10 cellular contexts compared by ENCODE assay signal in genomic region chr11:2826679-2827056, GRCh38. TPM values are rescaled to one million over a fixed set of nuclear protein-coding genes. Genes with fewer than 3 reads are reported as not detected.
DNase-seq lines count a peak whose midpoint lies in the region; ATAC-seq and TF ChIP-seq lines count a peak whose summit lies in the region.
"Had no signal": no experiment of that assay in that cellular context is flagged by ENCODE, and none has a peak within 500 bp of the region (broad histone marks: within the 10 kb centered on the region; RNA-seq: fewer than 3 reads in every experiment).

No MANE protein-coding gene starts in this region.

- DNase-seq in SJSA1 (ENCODE audit: low read depth in 1 of 2, low spot score in 2 of 2) (peak in 1 of 2 experiments; percentile 59), left ventricle myocardium inferior (peak; percentile 17), psoas muscle (peak in 1 of 2 donors; percentile 19), omental fat pad (ENCODE audit: low spot score) (no peak), HPDE6-E6E7 (ENCODE audit: extremely low spot score) (no peak)
- DNase-seq in stimulated activated CD4-positive, alpha-beta T cell treated with anti-CD3 and anti-CD28 coated beads, Interleukin-4, amount 100 ng/mL, for 1 hour = no peak
- DNase-seq in activated CD8-positive, alpha-beta memory T cell treated with anti-CD3 and anti-CD28 coated beads, Interleukin-2, amount 10 ng/mL, durations not matched to agents 7 days and 5 days = no peak
- DNase-seq: BE2C had no signal

- intact Hi-C loops in left ventricle myocardium inferior (cut with micrococcal nuclease) (no loop called here), psoas muscle (cut with DNase I) (no loop called here)

- H3K9me3 ChIP-seq in BLaER1 (peaks cover 36% of the 10 kb centered on the region), SJSA1 (replicated peaks) (peaks cover 17% of the 10 kb centered on the region), left ventricle myocardium inferior (replicated peaks) (peaks cover 18% of the 10 kb centered on the region), psoas muscle (no peaks in the 10 kb centered on the region)
- H3K9me3 ChIP-seq: BE2C had no signal

- H3K36me3 ChIP-seq in BLaER1 (peaks cover 20% of the 10 kb centered on the region), SJSA1 (no peaks in the 10 kb centered on the region), left ventricle myocardium inferior (no peaks in the 10 kb centered on the region), psoas muscle (ENCODE audit: insufficient read depth in 1 of 2, low read depth in 1 of 2) (no peaks in the 10 kb centered on the region)
- H3K36me3 ChIP-seq: BE2C had no signal

- H3K4me3 ChIP-seq in BLaER1 (peak overlapping the region; percentile 36; the same call in 1 of the 2 replicates), SJSA1 (no peak overlapping the region), left ventricle myocardium inferior (no peak overlapping the region), psoas muscle (no peak overlapping the region)

- H3K9me3 Mint-ChIP-seq in activated CD8-positive, alpha-beta memory T cell treated with anti-CD3 and anti-CD28 coated beads, Interleukin-2, amount 10 ng/mL, durations not matched to agents 7 days and 5 days (ENCODE audit: low read depth) = peaks cover 18% of the 10 kb centered on the region

- ATAC-seq in psoas muscle = peak in 3 of 4 donors; percentile 4 to 10 (median 7)
- ATAC-seq in omental fat pad (ENCODE audit: low FRiP score) = no peak
- ATAC-seq in activated CD8-positive, alpha-beta memory T cell treated with anti-CD3 and anti-CD28 coated beads, Interleukin-2, amount 10 ng/mL, durations not matched to agents 7 days and 5 days = no peak
- ATAC-seq: T-cell had no signal

- H3K36me3 Mint-ChIP-seq in activated CD8-positive, alpha-beta memory T cell treated with anti-CD3 and anti-CD28 coated beads, Interleukin-2, amount 10 ng/mL, durations not matched to agents 7 days and 5 days = no peaks in the 10 kb centered on the region

- 41 to 49% (median 44%) methylated on average over 4 of the region's 4 CpGs for WGBS in psoas muscle, 3 donors

- H3K27ac ChIP-seq in BLaER1 (peak overlapping the region; percentile 90), SJSA1 (peak overlapping the region; percentile 94), left ventricle myocardium inferior (replicated peaks) (peak overlapping the region; percentile 94), psoas muscle (peak overlapping the region; percentile 71)

- peak overlapping the region; percentile 72 for H3K9ac ChIP-seq in BLaER1

- H3K4me1 ChIP-seq in BLaER1 = peaks cover 72% of the 10 kb centered on the region
- H3K4me1 ChIP-seq in SJSA1 (replicated peaks) = peaks cover 39% of the 10 kb centered on the region
- peaks cover 72% of the 10 kb centered on the region for H3K4me1 ChIP-seq in left ventricle myocardium inferior
- peaks cover 21% of the 10 kb centered on the region for H3K4me1 ChIP-seq in psoas muscle
- H3K4me1 ChIP-seq: BE2C had no signal

- CTCF ChIA-PET in activated CD8-positive, alpha-beta memory T cell treated with anti-CD3 and anti-CD28 coated beads, Interleukin-2, amount 10 ng/mL, durations not matched to agents 7 days and 5 days (lab: Charles Lee) = no interaction called here

- H3K27me3 ChIP-seq in BLaER1 (no peaks in the 10 kb centered on the region), SJSA1 (replicated peaks) (no peaks in the 10 kb centered on the region), left ventricle myocardium inferior (ENCODE audit: low read depth) (no peaks in the 10 kb centered on the region), psoas muscle (ENCODE audit: insufficient read depth in 3 of 3, low read length in 2 of 3) (peaks cover 0 to 20% (median 0%) of the 10 kb centered on the region in 3 donors)
- H3K27me3 ChIP-seq: BE2C had no signal

- no peak overlapping the region for H3K27ac Mint-ChIP-seq in activated CD8-positive, alpha-beta memory T cell treated with anti-CD3 and anti-CD28 coated beads, Interleukin-2, amount 10 ng/mL, durations not matched to agents 7 days and 5 days
- H3K27ac Mint-ChIP-seq: T-cell had no signal

- no peaks in the 10 kb centered on the region for H4K20me1 ChIP-seq in BLaER1

- H3K4me1 Mint-ChIP-seq in activated CD8-positive, alpha-beta memory T cell treated with anti-CD3 and anti-CD28 coated beads, Interleukin-2, amount 10 ng/mL, durations not matched to agents 7 days and 5 days = no peaks in the 10 kb centered on the region

- peaks cover 9% of the 10 kb centered on the region for H3K27me3 Mint-ChIP-seq in activated CD8-positive, alpha-beta memory T cell treated with anti-CD3 and anti-CD28 coated beads, Interleukin-2, amount 10 ng/mL, durations not matched to agents 7 days and 5 days
- H3K27me3 Mint-ChIP-seq: T-cell had no signal

- peak overlapping the region; percentile 86 for H3K4me2 ChIP-seq in BLaER1

- TF ChIP-seq CTCF in left ventricle myocardium inferior (IDR thresholded peaks at IDR 0.05; ENCODE audit: borderline replicate concordance) (no peak), psoas muscle (IDR thresholded peaks at IDR 0.05) (no peak), omental fat pad (IDR thresholded peaks at IDR 0.05) (no peak)

- no peak overlapping the region for H3K4me3 Mint-ChIP-seq in activated CD8-positive, alpha-beta memory T cell treated with anti-CD3 and anti-CD28 coated beads, Interleukin-2, amount 10 ng/mL, durations not matched to agents 7 days and 5 days
- H3K4me3 Mint-ChIP-seq: T-cell had no signal

RNA-seq across cellular contexts. Expression of gene CDKN1C, which starts 58.9 kb away (rescaled TPM):
- 15.0 and 23.4 TPM in 2 replicates for total RNA-seq in SJSA1 (2014; rRNA removed; shearing (Covaris generic))
- total RNA-seq in left ventricle myocardium inferior = 33.0 TPM
- 10 to 100 TPM; 14.3 to 37.7 (median 27.9) TPM for total RNA-seq in psoas muscle
- 10 to 100 TPM; 24.5 to 49.4 (median 30.7) TPM for polyA plus RNA-seq in psoas muscle
- 100 to 1,000 TPM; 111 to 314 (median 138) TPM for total RNA-seq in omental fat pad
- total RNA-seq in activated CD8-positive, alpha-beta memory T cell treated with anti-CD3 and anti-CD28 coated beads, Interleukin-2, amount 10 ng/mL, durations not matched to agents 7 days and 5 days = under 1 TPM; 0.44 to 0.87 TPM

Comparison
In these comparisons a context has a peak if more than half of its experiments do, and no peak if none do; other contexts are left out.
1. ATAC-seq: peak in psoas muscle (3 of 4); none in omental fat pad (single experiment) and activated CD8-positive, alpha-beta memory T cell treated with anti-CD3 and anti-CD28 coated beads, Interleukin-2, amount 10 ng/mL, durations not matched to agents 7 days and 5 days (single experiment).
2. Peak in every context shown above with its lines, with median percentiles within 50 percentile points of each other: H3K27ac ChIP-seq.